Comparison of ENCODE assay signal across 8 cellular contexts in the genomic region with DNA sequence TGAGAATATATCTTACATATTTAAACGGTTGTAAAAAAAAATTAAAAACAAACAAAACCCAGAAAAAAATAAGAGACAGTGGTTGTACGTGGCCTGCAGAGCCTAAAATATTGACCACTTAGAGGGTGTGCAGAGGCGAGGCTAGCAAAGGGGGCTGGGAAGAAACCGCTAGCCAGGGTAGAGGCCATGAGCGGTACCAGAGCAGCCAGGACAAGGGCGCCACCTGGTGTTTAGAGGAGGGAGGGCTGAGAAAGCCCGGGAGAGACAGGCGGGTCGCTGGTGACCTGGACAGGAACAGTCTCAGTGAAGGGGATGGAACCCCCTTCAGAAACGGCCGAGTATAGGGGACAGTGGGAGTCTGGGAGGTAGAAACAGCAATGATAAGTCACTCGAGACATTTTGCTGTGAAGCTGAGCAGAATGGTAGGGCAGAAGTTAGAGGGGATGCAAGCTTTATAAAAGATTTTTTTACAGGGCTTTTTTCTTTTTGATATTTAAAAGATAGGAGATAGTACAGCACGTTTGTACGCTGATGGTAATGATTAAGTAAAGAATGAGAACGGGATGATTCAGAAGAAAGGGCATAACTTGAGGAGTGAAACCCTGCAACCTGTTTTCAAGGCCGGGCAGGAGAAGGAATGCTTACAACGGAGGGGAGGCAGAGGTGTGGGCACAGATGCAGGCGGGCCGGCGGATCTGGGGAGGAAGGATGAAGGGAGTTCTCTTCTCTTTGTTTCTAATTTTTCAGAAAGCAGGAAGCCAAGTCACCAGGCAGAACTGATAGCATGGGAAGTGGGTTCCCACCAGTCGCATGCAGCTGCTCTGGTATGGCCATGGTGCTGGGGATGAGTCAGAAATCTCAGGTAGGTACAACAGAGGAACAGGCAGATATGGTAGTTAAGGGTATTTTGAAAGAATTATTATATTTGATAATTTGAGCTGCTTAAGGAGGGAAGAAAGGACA.
A peak's percentile ranks its signal among the peaks of the same experiment; 100 is the strongest.
DNase-seq lines count a peak whose midpoint lies in the region; ATAC-seq lines count a peak whose summit lies in the region.

No MANE protein-coding gene starts in this region.

- ATAC-seq in GM18498 (IDR thresholded peaks at IDR 0.05; ENCODE audit: unreplicated experiment) = peak; percentile 99
- peak; percentile 98 for ATAC-seq in HG02870 (IDR thresholded peaks at IDR 0.05; ENCODE audit: unreplicated experiment)

- peak; percentile 40 for DNase-seq in A172 (ENCODE audit: low spot score)
- DNase-seq in NCI-H1930 (lab: John Stamatoyannopoulos, UW) = peak; percentile 11 to 17
- peak; percentile 43 to 64 (median 48) for DNase-seq in activated CD4-positive, CD25-positive, alpha-beta regulatory T cell (lab: John Stamatoyannopoulos, UW)
- peak; percentile 57 for DNase-seq in central memory CD4-positive, alpha-beta T cell
- DNase-seq in lung microvascular endothelial cell (ENCODE audit: low read depth in 2 of 2) = peak; percentile 45 to 47
- peak; percentile 58 to 60 for DNase-seq in stimulated activated CD8-positive, alpha-beta memory T cell treated with anti-CD3 and anti-CD28 coated beads, Interleukin-2, amount 100 ng/mL, for 1 hour (ENCODE audit: low read depth in 2 of 2)

Comparison
In these comparisons a context has a peak if more than half of its experiments do, and no peak if none do; other contexts are left out.
1. Peak in every context shown above with its lines: DNase-seq and ATAC-seq.